In genomic region chr1:164718821-164719220, GRCh38 we compare ENCODE assay signal across 13 cellular contexts.
DNase-seq lines count a peak whose midpoint lies in the region; ATAC-seq and TF ChIP-seq lines count a peak whose summit lies in the region.
"Had no signal": no experiment of that assay in that cellular context is flagged by ENCODE, and none has a peak within 500 bp of the region (broad histone marks: within the 10 kb centered on the region; RNA-seq: fewer than 3 reads in every experiment).

No MANE protein-coding gene starts in this region.

- H3K27me3 ChIP-seq in MM.1S (replicated peaks; ENCODE audit: insufficient read depth, low read length): no peaks in the 10 kb centered on the region
- no peaks in the 10 kb centered on the region for H3K27me3 ChIP-seq in brain microvascular endothelial cell (replicated peaks)
- H3K27me3 ChIP-seq in right cardiac atrium (ENCODE audit: control insufficient read depth, insufficient read depth): no peaks in the 10 kb centered on the region
- H3K27me3 ChIP-seq in uterus: no peaks in the 10 kb centered on the region

- peaks cover 4% of the 10 kb centered on the region for H3K4me1 Mint-ChIP-seq in activated CD8-positive, alpha-beta T cell treated with anti-CD3 and anti-CD28 coated beads for 36 hours (ENCODE audit: low read depth)
- peaks cover 8% of the 10 kb centered on the region for H3K4me1 Mint-ChIP-seq in activated T-helper 1 cell treated with anti-CD3 and anti-CD28 coated beads, Interleukin-12 subunit alpha, Interleukin-12 subunit beta, Interleukin-2, Interleukin-4 antibody, amounts not matched to agents 30 ng/mL and 10 ng/mL and 1 ng/mL, durations not matched to agents 14 hours and 24 hours and 36 hours (ENCODE audit: low read depth)
- H3K4me1 Mint-ChIP-seq: activated naive CD4-positive, alpha-beta T cell treated with anti-CD3 and anti-CD28 coated beads, Interleukin-2, amount 50 U/mL, for 24 hours had no signal

- H3K9me2 ChIP-seq in MM.1S (replicated peaks; ENCODE audit: insufficient read depth, low read length): no peaks in the 10 kb centered on the region

- no peak for TF ChIP-seq CTCF in MM.1S (IDR thresholded peaks at IDR 0.05; ENCODE audit: low read length)
- TF ChIP-seq CTCF in brain microvascular endothelial cell (IDR thresholded peaks at IDR 0.05; ENCODE audit: low read depth, low read length, missing control alignments): no peak
- no peak for TF ChIP-seq CTCF in uterus (IDR thresholded peaks at IDR 0.05)
- no peak for TF ChIP-seq CTCF in activated CD8-positive, alpha-beta T cell treated with anti-CD3 and anti-CD28 coated beads for 36 hours (IDR thresholded peaks at IDR 0.05)

- H3K4me3 Mint-ChIP-seq in activated CD8-positive, alpha-beta T cell treated with anti-CD3 and anti-CD28 coated beads for 36 hours: no peak overlapping the region
- H3K4me3 Mint-ChIP-seq in activated T-helper 1 cell treated with anti-CD3 and anti-CD28 coated beads, Interleukin-12 subunit alpha, Interleukin-12 subunit beta, Interleukin-2, Interleukin-4 antibody, amounts not matched to agents 30 ng/mL and 10 ng/mL and 1 ng/mL, durations not matched to agents 14 hours and 24 hours and 36 hours: no peak overlapping the region
- H3K4me3 Mint-ChIP-seq: activated naive CD4-positive, alpha-beta T cell treated with anti-CD3 and anti-CD28 coated beads, Interleukin-2, amount 50 U/mL, for 24 hours had no signal

- 23% methylated on average over 1 of the region's 1 CpG for WGBS in right cardiac atrium

- H3K36me3 ChIP-seq in MM.1S (replicated peaks; ENCODE audit: insufficient read depth, low read length) (no peaks in the 10 kb centered on the region), brain microvascular endothelial cell (replicated peaks) (no peaks in the 10 kb centered on the region), uterus (no peaks in the 10 kb centered on the region)
- H3K36me3 ChIP-seq: thoracic aorta had no signal

- intact Hi-C loops in right cardiac atrium (cut with DNase I): loop anchor here in 2 of 4 donors (10.0 kb wide), 2 partner anchors 56 to 66 kb away; no protein-coding TSS in a partner anchor
- intact Hi-C loops in uterus (cut with DNase I; ENCODE audit: low total_unique reads): no loop called here
- intact Hi-C loops in activated CD8-positive, alpha-beta T cell treated with anti-CD3 and anti-CD28 coated beads for 36 hours (cut with micrococcal nuclease): no loop called here
- intact Hi-C loops in activated T-helper 1 cell treated with anti-CD3 and anti-CD28 coated beads, Interleukin-12 subunit alpha, Interleukin-12 subunit beta, Interleukin-2, Interleukin-4 antibody, amounts not matched to agents 30 ng/mL and 10 ng/mL and 1 ng/mL, durations not matched to agents 14 hours and 24 hours and 36 hours (cut with micrococcal nuclease): no loop called here

- 0 out of 2 replicates have a peak, but pooled peaks cover 4% of the 10 kb centered on the region for H3K79me2 ChIP-seq in MM.1S (ENCODE audit: low read length)

- H3K9ac ChIP-seq in MM.1S (ENCODE audit: low read length): no peak overlapping the region

- no peak for TF ChIP-seq POLR2A in uterus (IDR thresholded peaks at IDR 0.05)

- H3K9me3 ChIP-seq in MM.1S (replicated peaks; ENCODE audit: insufficient read depth, low read length) (no peaks in the 10 kb centered on the region), right cardiac atrium (ENCODE audit: control insufficient read depth, low read length) (no peaks in the 10 kb centered on the region), uterus (no peaks in the 10 kb centered on the region)
- H3K9me3 ChIP-seq: thoracic aorta had no signal

- POLR2A ChIA-PET in activated CD8-positive, alpha-beta T cell treated with anti-CD3 and anti-CD28 coated beads for 36 hours (lab: Charles Lee): no interaction called here

- no peaks in the 10 kb centered on the region for H3K9me3 Mint-ChIP-seq in activated CD8-positive, alpha-beta T cell treated with anti-CD3 and anti-CD28 coated beads for 36 hours
- peaks cover 12% of the 10 kb centered on the region for H3K9me3 Mint-ChIP-seq in activated T-helper 1 cell treated with anti-CD3 and anti-CD28 coated beads, Interleukin-12 subunit alpha, Interleukin-12 subunit beta, Interleukin-2, Interleukin-4 antibody, amounts not matched to agents 30 ng/mL and 10 ng/mL and 1 ng/mL, durations not matched to agents 14 hours and 24 hours and 36 hours
- H3K9me3 Mint-ChIP-seq: activated naive CD4-positive, alpha-beta T cell treated with anti-CD3 and anti-CD28 coated beads, Interleukin-2, amount 50 U/mL, for 24 hours had no signal

- no peaks in the 10 kb centered on the region for H3K27me3 Mint-ChIP-seq in activated CD8-positive, alpha-beta T cell treated with anti-CD3 and anti-CD28 coated beads for 36 hours
- peaks cover 2% of the 10 kb centered on the region for H3K27me3 Mint-ChIP-seq in activated T-helper 1 cell treated with anti-CD3 and anti-CD28 coated beads, Interleukin-12 subunit alpha, Interleukin-12 subunit beta, Interleukin-2, Interleukin-4 antibody, amounts not matched to agents 30 ng/mL and 10 ng/mL and 1 ng/mL, durations not matched to agents 14 hours and 24 hours and 36 hours (ENCODE audit: insufficient read depth)

- peaks cover 32% of the 10 kb centered on the region for H3F3A ChIP-seq in MM.1S (ENCODE audit: insufficient read depth, low read length)

- CTCF ChIA-PET in activated CD8-positive, alpha-beta T cell treated with anti-CD3 and anti-CD28 coated beads for 36 hours (lab: Charles Lee): no interaction called here

- H3K36me3 Mint-ChIP-seq in activated CD8-positive, alpha-beta T cell treated with anti-CD3 and anti-CD28 coated beads for 36 hours (ENCODE audit: low read depth): no peaks in the 10 kb centered on the region
- H3K36me3 Mint-ChIP-seq in activated T-helper 1 cell treated with anti-CD3 and anti-CD28 coated beads, Interleukin-12 subunit alpha, Interleukin-12 subunit beta, Interleukin-2, Interleukin-4 antibody, amounts not matched to agents 30 ng/mL and 10 ng/mL and 1 ng/mL, durations not matched to agents 14 hours and 24 hours and 36 hours (ENCODE audit: low read depth): no peaks in the 10 kb centered on the region
- H3K36me3 Mint-ChIP-seq: activated naive CD4-positive, alpha-beta T cell treated with anti-CD3 and anti-CD28 coated beads, Interleukin-2, amount 50 U/mL, for 24 hours had no signal

- H3K27ac Mint-ChIP-seq in activated CD8-positive, alpha-beta T cell treated with anti-CD3 and anti-CD28 coated beads for 36 hours: no peak overlapping the region
- no peak overlapping the region for H3K27ac Mint-ChIP-seq in activated T-helper 1 cell treated with anti-CD3 and anti-CD28 coated beads, Interleukin-12 subunit alpha, Interleukin-12 subunit beta, Interleukin-2, Interleukin-4 antibody, amounts not matched to agents 30 ng/mL and 10 ng/mL and 1 ng/mL, durations not matched to agents 14 hours and 24 hours and 36 hours
- H3K27ac Mint-ChIP-seq: activated naive CD4-positive, alpha-beta T cell treated with anti-CD3 and anti-CD28 coated beads, Interleukin-2, amount 50 U/mL, for 24 hours had no signal

- H3K4me3 ChIP-seq in MM.1S (ENCODE audit: low read length) (no peak overlapping the region), brain microvascular endothelial cell (ENCODE audit: low read depth, low read length) (no peak overlapping the region), right cardiac atrium (ENCODE audit: low read length) (no peak overlapping the region), uterus (no peak overlapping the region)
- H3K4me3 ChIP-seq: thoracic aorta had no signal

- in situ Hi-C loops in brain microvascular endothelial cell (cut with HindIII; ENCODE audit: low pct_ligation_motif_present, low sequenced_read_pairs): no loop called here

- ATAC-seq in right cardiac atrium: peak; percentile 42 to 53
- ATAC-seq in activated CD8-positive, alpha-beta T cell treated with anti-CD3 and anti-CD28 coated beads for 36 hours: no peak
- ATAC-seq in HG03135 (IDR thresholded peaks at IDR 0.05; ENCODE audit: unreplicated experiment): no peak
- ATAC-seq: left colon had no signal

- peaks cover 64% of the 10 kb centered on the region for H3K4me1 ChIP-seq in MM.1S (ENCODE audit: low read length)
- peaks cover 10% of the 10 kb centered on the region for H3K4me1 ChIP-seq in right cardiac atrium (ENCODE audit: control insufficient read depth, insufficient read depth, low read length)
- peaks cover 5 to 7% of the 10 kb centered on the region in 2 donors for H3K4me1 ChIP-seq in uterus

- DNase-seq in MM.1S (no peak), brain microvascular endothelial cell (no peak), right cardiac atrium (no peak), uterus (no peak)
- DNase-seq in activated CD8-positive, alpha-beta T cell treated with anti-CD3 and anti-CD28 coated beads for 36 hours: no peak
- no peak for DNase-seq in activated T-helper 1 cell treated with anti-CD3 and anti-CD28 coated beads, Interleukin-12 subunit alpha, Interleukin-12 subunit beta, Interleukin-2, Interleukin-4 antibody, amounts not matched to agents 30 ng/mL and 10 ng/mL and 1 ng/mL, durations not matched to agents 14 hours and 24 hours and 36 hours (ENCODE audit: low spot score)
- DNase-seq: activated T-cell treated with anti-CD3 and anti-CD28 coated beads, Interleukin-2, amount 50 U/mL, for 1 hour; left colon; NCI-H1436 treated with DMSO at 0.1 percent for 48 hours had no signal

- H3K4me2 ChIP-seq in MM.1S (ENCODE audit: low read depth, low read length): no peak overlapping the region

- H2AFZ ChIP-seq in MM.1S (ENCODE audit: low read length): no peak overlapping the region

- H4K20me1 ChIP-seq in MM.1S (ENCODE audit: insufficient read depth, low read length): no peaks in the 10 kb centered on the region

- peak overlapping the region; percentile 93; the same call in 1 of the 2 replicates for H3K27ac ChIP-seq in MM.1S (ENCODE audit: low read length)
- peak overlapping the region; percentile 31 for H3K27ac ChIP-seq in brain microvascular endothelial cell
- H3K27ac ChIP-seq in right cardiac atrium (ENCODE audit: low read length): no peak overlapping the region
- H3K27ac ChIP-seq in uterus: peak overlapping the region; percentile 68 to 73
- H3K27ac ChIP-seq: C4-2B, thoracic aorta had no signal

Comparison
In these comparisons a context has a peak if more than half of its experiments do, and no peak if none do; other contexts are left out.
1. ATAC-seq: peak in right cardiac atrium (2 of 2); none in activated CD8-positive, alpha-beta T cell treated with anti-CD3 and anti-CD28 coated beads for 36 hours (single experiment) and HG03135 (single experiment).